8 cellular contexts compared by ENCODE assay signal in genomic region chr3:48634661-48635221, GRCh38. TPM values are rescaled to one million over a fixed set of nuclear protein-coding genes. Genes with fewer than 3 reads are reported as not detected.
A peak's percentile ranks its signal among the peaks of the same experiment; 100 is the strongest.
DNase-seq lines count a peak whose midpoint lies in the region; ATAC-seq and TF ChIP-seq lines count a peak whose summit lies in the region.

No MANE protein-coding gene starts in this region.

- H3K27me3 Mint-ChIP-seq in IgD-negative memory B cell: no peaks in the 10 kb centered on the region

- H3K36me3 Mint-ChIP-seq in IgD-negative memory B cell: peaks cover 2% of the 10 kb centered on the region

- H3K4me3 ChIP-seq in BJ (ENCODE audit: low read depth, low read length) (peak overlapping the region; percentile 88), WERI-Rb-1 (ENCODE audit: low read depth, low read length) (peak overlapping the region; percentile 54)

- H3K36me3 ChIP-seq in BJ (ENCODE audit: control insufficient read depth, insufficient read depth, low read length): peaks cover 28% of the 10 kb centered on the region
- peaks cover 49% of the 10 kb centered on the region for H3K36me3 ChIP-seq in WERI-Rb-1

- TF ChIP-seq CTCF in BJ (IDR thresholded peaks at IDR 0.05; ENCODE audit: insufficient read depth, low read depth, low read length) (no peak), WERI-Rb-1 (IDR thresholded peaks at IDR 0.05; ENCODE audit: low read depth, low read length) (no peak)

- POLR2A ChIA-PET in BJ (lab: Charles Lee): interaction anchor here (0.6 to 1.5 kb wide), 6 partner anchors 27 to 336 kb away, joined by 3 to 4 read pairs (median 4); partner anchors contain the start of genes CELSR3, NCKIPSD and PFKFB4

- no peaks in the 10 kb centered on the region for H3K27me3 ChIP-seq in BJ (ENCODE audit: control insufficient read depth, insufficient read depth, low read length)
- no peaks in the 10 kb centered on the region for H3K27me3 ChIP-seq in WERI-Rb-1 (ENCODE audit: insufficient read depth, low read depth, severe bottlenecking)

- peak overlapping the region; percentile 72 for H3K27ac ChIP-seq in WERI-Rb-1

- no peaks in the 10 kb centered on the region for H3K9me3 Mint-ChIP-seq in IgD-negative memory B cell

- no peak overlapping the region for H3K27ac Mint-ChIP-seq in IgD-negative memory B cell

- ATAC-seq in GM19438 (IDR thresholded peaks at IDR 0.05; ENCODE audit: low read depth, unreplicated experiment) (peak; percentile 27), GM21447 (IDR thresholded peaks at IDR 0.05; ENCODE audit: unreplicated experiment) (no peak)

- H3K4me3 Mint-ChIP-seq in IgD-negative memory B cell: peak overlapping the region; percentile 89 to 97 (median 94)

- H3K4me1 Mint-ChIP-seq in IgD-negative memory B cell: peaks cover 3 to 6% (median 6%) of the 10 kb centered on the region in 3 donors

- no peaks in the 10 kb centered on the region for H3K9me3 ChIP-seq in WERI-Rb-1 (ENCODE audit: severe bottlenecking)

- DNase-seq in BJ (ENCODE audit: low read depth) (no peak), WERI-Rb-1 (peak; percentile 79), cerebellar cortex (ENCODE audit: low spot score) (peak; percentile 49), kidney glomerular epithelial cell (lab: John Stamatoyannopoulos, UW) (peak; percentile 58)
- DNase-seq in stimulated activated CD4-positive, alpha-beta T cell treated with anti-CD3 and anti-CD28 coated beads, Interleukin-2, amount 100 ng/mL, for 4 hours (ENCODE audit: low read depth): peak; percentile 61

- CTCF ChIA-PET in BJ (lab: Yijun Ruan, JAX): interaction anchor here (1.0 to 3.6 kb wide), 23 partner anchors 10 to 85 kb away, joined by 3 to 36 read pairs (median 5); partner anchors contain the start of genes CELSR3, NCKIPSD, TMEM89 and UCN2

RNA-seq across cellular contexts. Expression of gene SLC26A6, which starts 0.5 kb away (rescaled TPM):
- polyA plus RNA-seq in BJ (2011; rRNA removed): 26.4 and 45.8 TPM in 2 replicates
- polyA minus RNA-seq in BJ (2011; rRNA and poly(A)+ RNA removed): 35.1 and 56.4 TPM in 2 replicates
- polyA plus RNA-seq in IgD-negative memory B cell: 1.4 TPM

RNA-seq across cellular contexts. Expression of gene TMEM89, which starts 13.2 kb away (rescaled TPM):
- polyA plus RNA-seq in BJ (2011; rRNA removed): 0.13 TPM in 1 of 2 replicates, not detected in the other
- not detected in 2 replicates for polyA minus RNA-seq in BJ (2011; rRNA and poly(A)+ RNA removed)
- not detected for polyA plus RNA-seq in IgD-negative memory B cell

RNA-seq across cellular contexts. Expression of gene UQCRC1, which starts 25.3 kb away (rescaled TPM):
- polyA plus RNA-seq in BJ (2011; rRNA removed): 426 and 662 TPM in 2 replicates
- polyA minus RNA-seq in BJ (2011; rRNA and poly(A)+ RNA removed): 589 and 965 TPM in 2 replicates
- polyA plus RNA-seq in IgD-negative memory B cell: 147 TPM

RNA-seq across cellular contexts. Expression of gene CELSR3, which starts 27.9 kb away (rescaled TPM):
- polyA plus RNA-seq in BJ (2011; rRNA removed) (0.55 and 0.88 TPM in 2 replicates), IgD-negative memory B cell (0.59 TPM)
- 1.7 TPM in 2 replicates for polyA minus RNA-seq in BJ (2011; rRNA and poly(A)+ RNA removed)

RNA-seq across cellular contexts. Expression of gene COL7A1, which starts 39.6 kb away (rescaled TPM):
- polyA plus RNA-seq in BJ (2011; rRNA removed) (41.6 and 60.8 TPM in 2 replicates), IgD-negative memory B cell (not detected)
- 46.6 and 46.9 TPM in 2 replicates for polyA minus RNA-seq in BJ (2011; rRNA and poly(A)+ RNA removed)

Comparison
In these comparisons a context has a peak if more than half of its experiments do, and no peak if none do; other contexts are left out.
1. RNA of gene SLC26A6, which starts 0.5 kb away (polyA plus RNA-seq): 26.4 to 45.8 TPM in BJ; 1.4 TPM in IgD-negative memory B cell (single experiment); every median in the first group is over 10 times any median in the second.